ENCODE assay signal across 9 cellular contexts in genomic region chr5:168314735-168315411, GRCh38. TPM values are rescaled to one million over a fixed set of nuclear protein-coding genes. Genes with fewer than 3 reads are reported as not detected.
DNase-seq lines count a peak whose midpoint lies in the region; ATAC-seq, FAIRE-seq and TF ChIP-seq lines count a peak whose summit lies in the region.
"Had no signal": no experiment of that assay in that cellular context is flagged by ENCODE, and none has a peak within 500 bp of the region (broad histone marks: within the 10 kb centered on the region; RNA-seq: fewer than 3 reads in every experiment).

No MANE protein-coding gene starts in this region.

- TF ChIP-seq CTCF in brain (conservative IDR thresholded peaks at IDR 0.05) = no peak

- POLR2A ChIA-PET in activated CD4-positive, alpha-beta T cell treated with anti-CD3 and anti-CD28 coated beads for 36 hours (lab: Charles Lee) = interaction anchor here (0.7 kb wide), 1 partner anchor 46 kb away, joined by 4 read pairs; no protein-coding TSS in a partner anchor

- peak; percentile 90 for FAIRE-seq in urothelium cell line (lab: Jason Lieb, UNC)

- H3K36me3 Mint-ChIP-seq in brain = no peaks in the 10 kb centered on the region
- H3K36me3 Mint-ChIP-seq in activated CD4-positive, alpha-beta T cell treated with anti-CD3 and anti-CD28 coated beads for 36 hours (ENCODE audit: low read depth) = no peaks in the 10 kb centered on the region
- H3K36me3 Mint-ChIP-seq: naive B cell had no signal

- ATAC-seq in left cardiac atrium = peak; percentile 65 to 77
- no peak for ATAC-seq in Right ventricle myocardium inferior
- no peak for ATAC-seq in activated CD4-positive, alpha-beta T cell treated with anti-CD3 and anti-CD28 coated beads for 36 hours

- peak; percentile 42 for DNase-seq in left cardiac atrium
- no peak for DNase-seq in Right ventricle myocardium inferior (ENCODE audit: missing footprints)
- peak; percentile 57 for DNase-seq in left kidney (ENCODE audit: low read depth, low spot score)
- peak; percentile 84 for DNase-seq in urothelium cell line (ENCODE audit: low spot score)
- no peak for DNase-seq in NCI-H146 (lab: John Stamatoyannopoulos, UW)
- DNase-seq in activated CD4-positive, alpha-beta T cell treated with anti-CD3 and anti-CD28 coated beads for 36 hours = no peak
- no peak for DNase-seq in NCI-H748 treated with DMSO at 0.1 percent for 48 hours (lab: John Stamatoyannopoulos, UW)
- DNase-seq: naive B cell had no signal

- intact Hi-C loops in left cardiac atrium (cut with DNase I) = no loop called here
- intact Hi-C loops in Right ventricle myocardium inferior (cut with DNase I) = no loop called here
- intact Hi-C loops in activated CD4-positive, alpha-beta T cell treated with anti-CD3 and anti-CD28 coated beads for 36 hours (cut with DNase I, micrococcal nuclease) = no loop called here

- no peaks in the 10 kb centered on the region for H3K9me3 Mint-ChIP-seq in brain
- H3K9me3 Mint-ChIP-seq in activated CD4-positive, alpha-beta T cell treated with anti-CD3 and anti-CD28 coated beads for 36 hours (ENCODE audit: low read depth) = no peaks in the 10 kb centered on the region

- no peaks in the 10 kb centered on the region for H3K27me3 Mint-ChIP-seq in brain
- no peaks in the 10 kb centered on the region for H3K27me3 Mint-ChIP-seq in activated CD4-positive, alpha-beta T cell treated with anti-CD3 and anti-CD28 coated beads for 36 hours

- CTCF ChIA-PET in activated CD4-positive, alpha-beta T cell treated with anti-CD3 and anti-CD28 coated beads for 36 hours (lab: Charles Lee) = interaction anchor here (1.4 kb wide), 1 partner anchor 16 kb away, joined by 3 read pairs; no protein-coding TSS in a partner anchor

- peaks cover 52% of the 10 kb centered on the region for H3K4me1 Mint-ChIP-seq in brain
- H3K4me1 Mint-ChIP-seq in activated CD4-positive, alpha-beta T cell treated with anti-CD3 and anti-CD28 coated beads for 36 hours = no peaks in the 10 kb centered on the region
- H3K4me1 Mint-ChIP-seq: naive B cell had no signal

- H3K27ac Mint-ChIP-seq in brain = peak overlapping the region; percentile 60 to 92 (median 65)
- H3K27ac Mint-ChIP-seq in activated CD4-positive, alpha-beta T cell treated with anti-CD3 and anti-CD28 coated beads for 36 hours = no peak overlapping the region
- H3K27ac Mint-ChIP-seq: naive B cell had no signal

- peak overlapping the region in 2 of 5 experiments; percentile 4 to 31 for H3K4me3 Mint-ChIP-seq in brain
- no peak overlapping the region for H3K4me3 Mint-ChIP-seq in activated CD4-positive, alpha-beta T cell treated with anti-CD3 and anti-CD28 coated beads for 36 hours

RNA-seq across cellular contexts. Expression of gene WWC1, which starts 23.4 kb away (rescaled TPM):
- 1 to 10 TPM; 3.4 to 6.2 TPM for total RNA-seq in left cardiac atrium
- total RNA-seq in Right ventricle myocardium inferior = 1.9 TPM
- 29.0 TPM for polyA plus RNA-seq in brain (ENCODE audit: insufficient read depth, low read depth, low replicate concordance)
- 1 to 10 TPM; 2.1 to 2.2 TPM for total RNA-seq in activated CD4-positive, alpha-beta T cell treated with anti-CD3 and anti-CD28 coated beads for 36 hours

Comparison
In these comparisons a context has a peak if more than half of its experiments do, and no peak if none do; other contexts are left out.
1. ATAC-seq: peak in left cardiac atrium (2 of 2); none in Right ventricle myocardium inferior (single experiment) and activated CD4-positive, alpha-beta T cell treated with anti-CD3 and anti-CD28 coated beads for 36 hours (single experiment).
2. DNase-seq: peak in left cardiac atrium (single experiment), left kidney (single experiment) and urothelium cell line (single experiment); none in Right ventricle myocardium inferior (single experiment), NCI-H146 (single experiment), activated CD4-positive, alpha-beta T cell treated with anti-CD3 and anti-CD28 coated beads for 36 hours (single experiment) and NCI-H748 treated with DMSO at 0.1 percent for 48 hours (single experiment).